Comparison of ENCODE assay signal across 19 cellular contexts in the genomic region with DNA sequence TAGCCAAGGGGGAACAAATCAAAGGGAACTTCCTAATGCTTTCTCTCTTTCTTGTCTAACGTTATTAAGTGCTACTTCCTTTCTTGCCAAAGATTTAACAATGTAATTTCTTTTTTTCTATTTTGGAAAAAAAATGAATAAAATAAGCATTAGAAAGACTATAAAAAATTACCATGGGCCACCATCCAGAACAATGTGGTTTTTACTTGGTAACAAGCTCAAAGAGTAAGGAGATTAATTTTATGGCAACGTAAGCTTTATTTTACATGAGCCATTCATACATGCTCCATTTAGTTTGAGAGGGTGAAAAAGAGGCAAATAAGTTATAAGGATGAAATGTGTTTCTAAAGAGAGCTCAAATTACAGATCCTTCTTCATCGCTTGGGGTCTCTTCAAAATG. TPM values are rescaled to one million over a fixed set of nuclear protein-coding genes. Genes with fewer than 3 reads are reported as not detected.
DNase-seq lines count a peak whose midpoint lies in the region; FAIRE-seq and TF ChIP-seq lines count a peak whose summit lies in the region.
"Had no signal": no experiment of that assay in that cellular context is flagged by ENCODE, and none has a peak within 500 bp of the region (broad histone marks: within the 10 kb centered on the region; RNA-seq: fewer than 3 reads in every experiment).

No MANE protein-coding gene starts in this region.

- CTCF ChIA-PET in A673 (lab: Charles Lee), result interaction anchor here (1.0 kb wide), 1 partner anchor 29 kb away, joined by 3 read pairs; no protein-coding TSS in a partner anchor

- H3K9ac ChIP-seq in kidney (ENCODE audit: low read length in 2 of 2), result no peak overlapping the region

- H3K4me3 ChIP-seq in A673 (ENCODE audit: low read depth, low read length, poor library complexity, severe bottlenecking) (no peak overlapping the region), astrocyte of the cerebellum (ENCODE audit: low read depth, low read length) (no peak overlapping the region), kidney (ENCODE audit: low read length in 2 of 2) (no peak overlapping the region)
- H3K4me3 ChIP-seq: Peyer's patch had no signal

- no peak for TF ChIP-seq CTCF in A673 (conservative IDR thresholded peaks at IDR 0.05; ENCODE audit: low read depth, low read length)
- no peak for TF ChIP-seq CTCF in astrocyte of the cerebellum (IDR thresholded peaks at IDR 0.05; ENCODE audit: low read depth, low read length, missing control alignments)
- no peak for TF ChIP-seq CTCF in kidney (IDR thresholded peaks at IDR 0.05; ENCODE audit: borderline replicate concordance, extremely low read depth, insufficient read depth)

- H3K4me1 ChIP-seq in A673 (ENCODE audit: insufficient read depth, low read length, poor library complexity, severe bottlenecking), result peaks cover 44% of the 10 kb centered on the region
- peaks cover 8 to 12% of the 10 kb centered on the region in 2 donors for H3K4me1 ChIP-seq in kidney (ENCODE audit: control insufficient read depth in 1 of 2, insufficient read depth in 1 of 2, low read depth in 1 of 2, low read length in 2 of 2)

- POLR2A ChIA-PET in A673 (lab: Charles Lee; ENCODE audit: low non-redundant PET), result interaction anchor here (0.5 to 0.6 kb wide), 2 partner anchors 308 to 1673 kb away, joined by 3 read pairs; no protein-coding TSS in a partner anchor

- no peaks in the 10 kb centered on the region for H3K27me3 ChIP-seq in A673 (replicated peaks; ENCODE audit: insufficient read depth, low read depth, low read length, poor library complexity)
- H3K27me3 ChIP-seq: Peyer's patch had no signal

- in situ Hi-C loops in astrocyte of the cerebellum (cut with HindIII; ENCODE audit: low sequenced_read_pairs), result loop anchor here (25.0 kb wide), 1 partner anchor 288 kb away; no protein-coding TSS in a partner anchor

- peaks cover 58% of the 10 kb centered on the region for H3K36me3 ChIP-seq in A673 (ENCODE audit: insufficient read depth, low read length, poor library complexity, severe bottlenecking)
- peaks cover 0 to 3% of the 10 kb centered on the region in 2 donors for H3K36me3 ChIP-seq in kidney (ENCODE audit: control insufficient read depth in 1 of 2, insufficient read depth in 2 of 2, low read length in 2 of 2)
- H3K36me3 ChIP-seq: Peyer's patch had no signal

- FAIRE-seq in kidney (lab: Jason Lieb, UNC), result peak; percentile 8
- FAIRE-seq: GM12891 had no signal

- BruUV-seq in A673 (replicated peaks; lab: Mats Ljungman, UMichigan), result no TSS peak

- H3K27ac ChIP-seq in A673 (ENCODE audit: low read depth, low read length, poor library complexity, severe bottlenecking) (no peak overlapping the region), kidney (ENCODE audit: low read depth in 2 of 2, low read length in 2 of 2) (no peak overlapping the region)
- H3K27ac ChIP-seq: Peyer's patch had no signal

- no peaks in the 10 kb centered on the region for H3K9me3 ChIP-seq in A673 (ENCODE audit: low read depth, low read length, poor library complexity, severe bottlenecking)
- H3K9me3 ChIP-seq in kidney (ENCODE audit: control insufficient read depth in 1 of 2, low read length in 2 of 2), result no peaks in the 10 kb centered on the region
- H3K9me3 ChIP-seq: Peyer's patch had no signal

- DNase-seq in A673 (ENCODE audit: low spot score), result peak; percentile 74
- DNase-seq in DMS79 treated with DMSO at 0.1 percent for 48 hours (lab: John Stamatoyannopoulos, UW), result peak; percentile 66
- DNase-seq in astrocyte of the cerebellum (ENCODE audit: low read depth), result peak; percentile 81
- DNase-seq in kidney, result no peak
- DNase-seq in stimulated activated CD4-positive, alpha-beta T cell treated with anti-CD3 and anti-CD28 coated beads, Interleukin-15, amount 100 ng/mL, for 24 hours, result no peak
- DNase-seq in NAMALWA (ENCODE audit: low spot score), result no peak
- DNase-seq in activated CD8-positive, alpha-beta memory T cell treated with anti-CD3 and anti-CD28 coated beads, Interleukin-2, amount 50 U/mL, for 4 hours, result no peak
- DNase-seq: CD4-positive, CD25-positive, alpha-beta regulatory T cell; COR-L47; DND-41; H9; HFFc6; Kasumi-1; NCI-H1694 treated with DMSO at 0.1 percent for 48 hours; NCI-H345; NCI-H524; NCI-H82; Peyer's patch had no signal

- intact Hi-C loops in A673 (cut with micrococcal nuclease; ENCODE audit: unreplicated experiment) (no loop called here), kidney (cut with DNase I) (no loop called here)

RNA-seq across cellular contexts. Expression of a gene that starts 40.1 kb away (rescaled TPM):
- total RNA-seq in A673 (2021) (331 and 380 TPM in 2 replicates), kidney (27.3 TPM)
- 29.2 TPM for polyA plus RNA-seq in kidney (ENCODE audit: insufficient read depth, low read depth, low replicate concordance)

RNA-seq across cellular contexts. Expression of a gene that starts 41.7 kb away (rescaled TPM):
- total RNA-seq in A673 (2021) (38.3 and 39.1 TPM in 2 replicates), kidney (24.2 TPM)
- polyA plus RNA-seq in kidney (ENCODE audit: insufficient read depth, low read depth, low replicate concordance), result 52.7 TPM

RNA-seq across cellular contexts. Expression of a gene that starts 53.8 kb away (rescaled TPM):
- total RNA-seq in A673 (2021) (72.6 and 88.7 TPM in 2 replicates), kidney (38.4 TPM)
- polyA plus RNA-seq in kidney (ENCODE audit: insufficient read depth, low read depth, low replicate concordance), result 10.4 TPM

Comparison
In these comparisons a context has a peak if more than half of its experiments do, and no peak if none do; other contexts are left out.
1. DNase-seq: peak in A673 (single experiment), DMS79 treated with DMSO at 0.1 percent for 48 hours (single experiment) and astrocyte of the cerebellum (single experiment); none in kidney (single experiment), stimulated activated CD4-positive, alpha-beta T cell treated with anti-CD3 and anti-CD28 coated beads, Interleukin-15, amount 100 ng/mL, for 24 hours (single experiment), NAMALWA (single experiment) and activated CD8-positive, alpha-beta memory T cell treated with anti-CD3 and anti-CD28 coated beads, Interleukin-2, amount 50 U/mL, for 4 hours (single experiment).
2. RNA of a gene that starts 40.1 kb away (total RNA-seq): 331 to 380 TPM in A673; 27.3 TPM in kidney (single experiment); every median in the first group is over 10 times any median in the second.